In genomic region chr22:23305321-23305910, GRCh38 we compare ENCODE assay signal across 11 cellular contexts.
DNase-seq lines count a peak whose midpoint lies in the region; ATAC-seq and TF ChIP-seq lines count a peak whose summit lies in the region.
"Had no signal": no experiment of that assay in that cellular context is flagged by ENCODE, and none has a peak within 500 bp of the region (broad histone marks: within the 10 kb centered on the region; RNA-seq: fewer than 3 reads in every experiment).

No MANE protein-coding gene starts in this region.

- POLR2A ChIA-PET in naive thymus-derived CD4-positive, alpha-beta T cell (lab: Charles Lee) = no interaction called here

- peaks cover 13% of the 10 kb centered on the region for H3K4me1 Mint-ChIP-seq in chondrocyte (ENCODE audit: low read depth)
- peaks cover 0 to 3% (median 0%) of the 10 kb centered on the region in 7 donors for H3K4me1 Mint-ChIP-seq in naive thymus-derived CD4-positive, alpha-beta T cell
- H3K4me1 Mint-ChIP-seq: activated CD4-positive, alpha-beta memory T cell treated with anti-CD3 and anti-CD28 coated beads, Interleukin-2, amount 10 ng/mL, durations not matched to agents 7 days and 5 days had no signal

- H3K27ac ChIP-seq in right lobe of liver (peak overlapping the region in 2 of 3 donors; percentile 13 to 64), thyroid gland (peak overlapping the region; percentile 82 to 89 (median 86))
- H3K27ac ChIP-seq in naive thymus-derived CD4-positive, alpha-beta T cell (ENCODE audit: low read depth, low read length) = no peak overlapping the region

- no peaks in the 10 kb centered on the region for H3K4me1 ChIP-seq in right lobe of liver
- peaks cover 0 to 31% of the 10 kb centered on the region in 2 donors for H3K4me1 ChIP-seq in thyroid gland
- no peaks in the 10 kb centered on the region for H3K4me1 ChIP-seq in naive thymus-derived CD4-positive, alpha-beta T cell (ENCODE audit: control insufficient read depth in 2 of 2, insufficient read depth in 2 of 2, low read length in 2 of 2)

- H3K4me3 ChIP-seq in right lobe of liver = no peak overlapping the region
- H3K4me3 ChIP-seq in thyroid gland (replicated peaks in 1 of 3) = no peak overlapping the region
- no peak overlapping the region for H3K4me3 ChIP-seq in naive thymus-derived CD4-positive, alpha-beta T cell (ENCODE audit: low read length)
- H3K4me3 ChIP-seq: K562 had no signal

- H3K36me3 Mint-ChIP-seq in chondrocyte (ENCODE audit: low read depth) = peaks cover 10% of the 10 kb centered on the region
- H3K36me3 Mint-ChIP-seq in naive thymus-derived CD4-positive, alpha-beta T cell = peaks cover 4 to 17% (median 10%) of the 10 kb centered on the region in 5 donors

- peak; percentile 48 for DNase-seq in LHCN-M2 (ENCODE audit: low read depth)
- DNase-seq in chondrocyte (ENCODE audit: low spot score) = peak; percentile 79
- peak in 1 of 3 donors; percentile 44 for DNase-seq in right lobe of liver
- DNase-seq in thyroid gland = peak in 1 of 2 donors; percentile 6
- no peak for DNase-seq in Kasumi-1 (lab: John Stamatoyannopoulos, UW)
- DNase-seq in naive thymus-derived CD4-positive, alpha-beta T cell = no peak
- no peak for DNase-seq in stimulated activated naive CD8-positive, alpha-beta T cell treated with anti-CD3 and anti-CD28 coated beads, Interleukin-15, Interleukin-2, amounts not matched to agents 100 U/mL and 50 U/mL, for 24 hours
- no peak for DNase-seq in RPMI8226
- DNase-seq: activated CD4-positive, alpha-beta memory T cell treated with anti-CD3 and anti-CD28 coated beads, Interleukin-2, amount 10 ng/mL, durations not matched to agents 7 days and 5 days; NK-92 treated with Interleukin-12 subunit alpha and Interleukin-12 subunit beta, amount 100 ng/mL, for 24 hours had no signal

- intact Hi-C loops in right lobe of liver (cut with DNase I) = no loop called here
- intact Hi-C loops in thyroid gland (cut with DNase I) = no loop called here
- intact Hi-C loops in naive thymus-derived CD4-positive, alpha-beta T cell (cut with micrococcal nuclease) = no loop called here

- 74% methylated on average over 7 of the region's 9 CpGs for WGBS in right lobe of liver (ENCODE audit: insufficient coverage, low coverage, low lambda C conversion rate, missing lambda C conversion rate)
- WGBS in thyroid gland, 2 donors = 68 to 83% methylated on average over 8 to 9 of the region's 9 CpGs

- no peaks in the 10 kb centered on the region for H3K27me3 Mint-ChIP-seq in chondrocyte (ENCODE audit: low read depth)
- no peaks in the 10 kb centered on the region for H3K27me3 Mint-ChIP-seq in naive thymus-derived CD4-positive, alpha-beta T cell
- H3K27me3 Mint-ChIP-seq: activated CD4-positive, alpha-beta memory T cell treated with anti-CD3 and anti-CD28 coated beads, Interleukin-2, amount 10 ng/mL, durations not matched to agents 7 days and 5 days had no signal

- TF ChIP-seq CTCF in chondrocyte (IDR thresholded peaks at IDR 0.05) (no peak), right lobe of liver (IDR thresholded peaks at IDR 0.05) (no peak), thyroid gland (IDR thresholded peaks at IDR 0.05) (no peak)

- CTCF ChIA-PET in naive thymus-derived CD4-positive, alpha-beta T cell (lab: Charles Lee) = no interaction called here

- H3K9me3 Mint-ChIP-seq in chondrocyte (ENCODE audit: low read depth) = no peaks in the 10 kb centered on the region
- no peaks in the 10 kb centered on the region for H3K9me3 Mint-ChIP-seq in naive thymus-derived CD4-positive, alpha-beta T cell
- H3K9me3 Mint-ChIP-seq: activated CD4-positive, alpha-beta memory T cell treated with anti-CD3 and anti-CD28 coated beads, Interleukin-2, amount 10 ng/mL, durations not matched to agents 7 days and 5 days had no signal

- TF ChIP-seq POLR2A in right lobe of liver (IDR thresholded peaks at IDR 0.05) (no peak), thyroid gland (IDR thresholded peaks at IDR 0.05) (no peak)

- H3K27me3 ChIP-seq in right lobe of liver (no peaks in the 10 kb centered on the region), thyroid gland (no peaks in the 10 kb centered on the region)
- no peaks in the 10 kb centered on the region for H3K27me3 ChIP-seq in naive thymus-derived CD4-positive, alpha-beta T cell (ENCODE audit: control insufficient read depth in 2 of 2, insufficient read depth in 2 of 2, low read length in 2 of 2)

- H3K9me3 ChIP-seq in right lobe of liver = no peaks in the 10 kb centered on the region
- H3K9me3 ChIP-seq in thyroid gland = no peaks in the 10 kb centered on the region
- no peaks in the 10 kb centered on the region for H3K9me3 ChIP-seq in naive thymus-derived CD4-positive, alpha-beta T cell (ENCODE audit: control insufficient read depth in 2 of 3, low read length in 3 of 3)

- H3K36me3 ChIP-seq in right lobe of liver = peaks cover 0 to under 1% (median 0%) of the 10 kb centered on the region in 4 donors
- peaks cover 7 to 21% of the 10 kb centered on the region in 2 donors for H3K36me3 ChIP-seq in thyroid gland
- H3K36me3 ChIP-seq in naive thymus-derived CD4-positive, alpha-beta T cell (ENCODE audit: control insufficient read depth in 2 of 3, insufficient read depth in 3 of 3, low read length in 3 of 3) = peaks cover 0 to 52% (median 2%) of the 10 kb centered on the region in 3 experiments

- ATAC-seq in right lobe of liver = peak; percentile 23 to 52 (median 30)
- ATAC-seq in naive thymus-derived CD4-positive, alpha-beta T cell = no peak
- ATAC-seq in stimulated activated naive CD8-positive, alpha-beta T cell treated with anti-CD3 and anti-CD28 coated beads, Interleukin-15, Interleukin-2, amounts not matched to agents 100 U/mL and 50 U/mL, for 24 hours = no peak
- ATAC-seq: K562 had no signal

- H3K27ac Mint-ChIP-seq in chondrocyte (ENCODE audit: unreplicated experiment) = no peak overlapping the region
- H3K27ac Mint-ChIP-seq in naive thymus-derived CD4-positive, alpha-beta T cell = peak overlapping the region in 1 of 9 donors; percentile 79
- H3K27ac Mint-ChIP-seq: activated CD4-positive, alpha-beta memory T cell treated with anti-CD3 and anti-CD28 coated beads, Interleukin-2, amount 10 ng/mL, durations not matched to agents 7 days and 5 days had no signal

- no peak overlapping the region for H3K4me3 Mint-ChIP-seq in chondrocyte (ENCODE audit: unreplicated experiment)
- H3K4me3 Mint-ChIP-seq in naive thymus-derived CD4-positive, alpha-beta T cell = no peak overlapping the region
- H3K4me3 Mint-ChIP-seq: activated CD4-positive, alpha-beta memory T cell treated with anti-CD3 and anti-CD28 coated beads, Interleukin-2, amount 10 ng/mL, durations not matched to agents 7 days and 5 days had no signal

Comparison
In these comparisons a context has a peak if more than half of its experiments do, and no peak if none do; other contexts are left out.
1. DNase-seq: peak in LHCN-M2 (single experiment) and chondrocyte (single experiment); none in Kasumi-1 (0 of 2), naive thymus-derived CD4-positive, alpha-beta T cell (0 of 9), stimulated activated naive CD8-positive, alpha-beta T cell treated with anti-CD3 and anti-CD28 coated beads, Interleukin-15, Interleukin-2, amounts not matched to agents 100 U/mL and 50 U/mL, for 24 hours (single experiment) and RPMI8226 (single experiment).
2. ATAC-seq: peak in right lobe of liver (4 of 4); none in naive thymus-derived CD4-positive, alpha-beta T cell (single experiment) and stimulated activated naive CD8-positive, alpha-beta T cell treated with anti-CD3 and anti-CD28 coated beads, Interleukin-15, Interleukin-2, amounts not matched to agents 100 U/mL and 50 U/mL, for 24 hours (single experiment).